ENCODE assay signal across 7 cellular contexts in genomic region chr20:17856024-17856564, GRCh38.
DNase-seq lines count a peak whose midpoint lies in the region; ATAC-seq and TF ChIP-seq lines count a peak whose summit lies in the region.

No MANE protein-coding gene starts in this region.

- no peaks in the 10 kb centered on the region for H3K9me3 ChIP-seq in testis

- peaks cover 6% of the 10 kb centered on the region for H3K4me1 ChIP-seq in testis

- TF ChIP-seq CTCF in testis (IDR thresholded peaks at IDR 0.05): no peak

- ATAC-seq in GM19043 (IDR thresholded peaks at IDR 0.05; ENCODE audit: low read depth, unreplicated experiment) (peak; percentile 77), HG02885 (IDR thresholded peaks at IDR 0.05; ENCODE audit: poor library complexity, unreplicated experiment) (peak; percentile 87), sciatic nerve (peak; percentile 86)

- no peak overlapping the region for H3K27ac ChIP-seq in testis

- H3K36me3 ChIP-seq in testis (ENCODE audit: low read depth, missing control alignments): no peaks in the 10 kb centered on the region

- DNase-seq in NCI-H69 (lab: John Stamatoyannopoulos, UW) (peak; percentile 21), sciatic nerve (ENCODE audit: low spot score) (no peak), testis (no peak), ecto neural progenitor cell (ENCODE audit: low spot score) (no peak), anterior cingulate cortex (lab: John Stamatoyannopoulos, UW) (no peak)

- 34 to 40% methylated on average over 3 of the region's 3 CpGs for WGBS in testis, 2 donors

- no peaks in the 10 kb centered on the region for H3K27me3 ChIP-seq in testis

- TF ChIP-seq POLR2A in testis (IDR thresholded peaks at IDR 0.05): no peak

- intact Hi-C loops in sciatic nerve (cut with DNase I) (no loop called here), testis (cut with DNase I; ENCODE audit: low total_unique reads) (no loop called here)

- no peak overlapping the region for H3K4me3 ChIP-seq in testis
